ENCODE assay signal across 19 cellular contexts in the genomic region with DNA sequence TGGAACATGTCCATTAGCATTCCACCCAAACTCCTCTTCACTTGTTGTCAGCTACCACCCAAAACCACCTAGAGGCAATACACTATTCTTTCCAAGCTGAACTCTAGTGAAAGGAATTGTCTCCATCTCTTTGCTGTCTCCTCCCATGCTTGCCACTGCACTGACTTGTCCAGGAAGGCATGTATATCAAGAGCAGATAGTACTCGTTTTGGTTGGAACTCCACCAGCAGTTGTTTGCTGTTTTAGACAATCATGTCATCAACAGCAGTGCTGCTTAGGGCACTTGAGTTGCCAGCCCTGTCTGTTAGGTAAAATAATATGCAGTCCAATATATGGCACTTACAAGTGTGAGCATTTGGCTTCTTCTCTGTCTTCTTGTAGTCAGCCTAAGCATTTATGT.
DNase-seq lines count a peak whose midpoint lies in the region; ATAC-seq, FAIRE-seq and TF ChIP-seq lines count a peak whose summit lies in the region.
"Had no signal": no experiment of that assay in that cellular context is flagged by ENCODE, and none has a peak within 500 bp of the region (broad histone marks: within the 10 kb centered on the region; RNA-seq: fewer than 3 reads in every experiment).

No MANE protein-coding gene starts in this region.

- H3K4me2 ChIP-seq in A549 (peak overlapping the region; percentile 10; the same call in 1 of the 3 replicates), GM23338 (no peak overlapping the region)

- DNase-seq in A549 (ENCODE audit: low read depth in 1 of 2, low spot score in 1 of 2) (no peak), GM23338 (ENCODE audit: low spot score) (no peak), fibroblast of mammary gland (ENCODE audit: low read depth) (peak; percentile 41), MV-4-11 (lab: John Stamatoyannopoulos, UW) (no peak), NCI-H128 (lab: John Stamatoyannopoulos, UW; ENCODE audit: unreplicated experiment) (no peak), middle frontal gyrus (ENCODE audit: extremely low spot score, low spot score) (no peak)
- DNase-seq in activated naive CD4-positive, alpha-beta T cell treated with Interleukin-2 at 50 U/mL for 16 hours = no peak
- DNase-seq: anterior cingulate cortex, dorsolateral prefrontal cortex, GF-D8, hypothalamus, NCI-H1105, ovary, SHP77 treated with DMSO at 0.1 percent for 48 hours had no signal

- H3K79me2 ChIP-seq in GM23338 (replicated peaks; ENCODE audit: insufficient read depth) = no peaks in the 10 kb centered on the region

- peaks cover 27% of the 10 kb centered on the region for H3K4me1 Mint-ChIP-seq in GM23338
- peaks cover 6% of the 10 kb centered on the region for H3K4me1 Mint-ChIP-seq in activated T-helper 17 cell treated with anti-CD3 and anti-CD28 coated beads, Interleukin-2, amount 50 U/mL, for 72 hours

- H3K36me3 ChIP-seq in GM23338 (ENCODE audit: insufficient read depth) = no peaks in the 10 kb centered on the region
- H3K36me3 ChIP-seq: ovary, thoracic aorta had no signal

- H3K9me3 Mint-ChIP-seq in GM23338 = no peaks in the 10 kb centered on the region
- H3K9me3 Mint-ChIP-seq in activated T-helper 17 cell treated with anti-CD3 and anti-CD28 coated beads, Interleukin-2, amount 50 U/mL, for 72 hours = no peaks in the 10 kb centered on the region
- H3K9me3 Mint-ChIP-seq: activated T-helper 2 cell treated with anti-CD3 and anti-CD28 coated beads, Interferon-gamma antibody, Interleukin-2, Interleukin-4, amounts not matched to agents 10 μg/mL and 5 μg/mL and 100 μg/mL, durations not matched to agents 14 hours and 24 hours and 36 hours; T-helper 2 cell treated with Interferon-gamma antibody and Interleukin-4, amounts not matched to agents 5 μg/mL and 100 μg/mL, for 36 hours had no signal

- no peaks in the 10 kb centered on the region for H3F3A ChIP-seq in GM23338 (replicated peaks; ENCODE audit: low read depth)

- no peaks in the 10 kb centered on the region for H3K36me3 Mint-ChIP-seq in GM23338 (ENCODE audit: low read depth)
- H3K36me3 Mint-ChIP-seq in activated T-helper 17 cell treated with anti-CD3 and anti-CD28 coated beads, Interleukin-2, amount 50 U/mL, for 72 hours (ENCODE audit: low read depth) = peaks cover 16% of the 10 kb centered on the region

- peaks cover 11% of the 10 kb centered on the region for H3K27me3 Mint-ChIP-seq in GM23338 (ENCODE audit: insufficient read depth, low read depth, poor library complexity)
- H3K27me3 Mint-ChIP-seq in activated T-helper 17 cell treated with anti-CD3 and anti-CD28 coated beads, Interleukin-2, amount 50 U/mL, for 72 hours = no peaks in the 10 kb centered on the region

- no peak for TF ChIP-seq EP300 in A549 (IDR thresholded peaks at IDR 0.05)

- peak; percentile 32 for FAIRE-seq in A549 (lab: Jason Lieb, UNC)
- FAIRE-seq: D721Med had no signal

- CTCF ChIA-PET in A549 (lab: Yijun Ruan, JAX) = interaction anchor here (1.2 to 1.3 kb wide), 2 partner anchors 40 to 169 kb away, joined by 3 to 4 read pairs; no protein-coding TSS in a partner anchor

- no peak overlapping the region for H3K4me3 Mint-ChIP-seq in GM23338
- no peak overlapping the region for H3K4me3 Mint-ChIP-seq in activated T-helper 17 cell treated with anti-CD3 and anti-CD28 coated beads, Interleukin-2, amount 50 U/mL, for 72 hours
- H3K4me3 Mint-ChIP-seq: T-helper 2 cell treated with Interferon-gamma antibody and Interleukin-4, amounts not matched to agents 5 μg/mL and 100 μg/mL, for 36 hours had no signal

- H3K27ac ChIP-seq in A549 (peak overlapping the region; percentile 39 to 89; a peak in 5 of 6 replicates), GM23338 (ENCODE audit: low read depth) (no peak overlapping the region)
- H3K27ac ChIP-seq: dorsolateral prefrontal cortex had no signal

- TF ChIP-seq RAD21 in A549 (conservative IDR thresholded peaks at IDR 0.05 in 1 of 2, IDR thresholded peaks at IDR 0.05 in 1 of 2) = no peak

- H3K9me2 ChIP-seq in GM23338 (ENCODE audit: insufficient read depth) = no peaks in the 10 kb centered on the region; the same call in 1 of the 2 replicates

- peak overlapping the region; percentile 3; the same call in 1 of the 2 replicates for H3K27ac Mint-ChIP-seq in GM23338
- H3K27ac Mint-ChIP-seq in activated T-helper 17 cell treated with anti-CD3 and anti-CD28 coated beads, Interleukin-2, amount 50 U/mL, for 72 hours = peak overlapping the region; percentile 10
- H3K27ac Mint-ChIP-seq: activated T-helper 2 cell treated with anti-CD3 and anti-CD28 coated beads, Interferon-gamma antibody, Interleukin-2, Interleukin-4, amounts not matched to agents 10 μg/mL and 5 μg/mL and 100 μg/mL, durations not matched to agents 14 hours and 24 hours and 36 hours; T-helper 2 cell treated with Interferon-gamma antibody and Interleukin-4, amounts not matched to agents 5 μg/mL and 100 μg/mL, for 36 hours had no signal

- no peak for TF ChIP-seq CTCF in A549 (IDR thresholded peaks at IDR 0.05)
- no peak for TF ChIP-seq CTCF in GM23338 (conservative IDR thresholded peaks at IDR 0.05; ENCODE audit: low read depth in 2 of 2)
- TF ChIP-seq CTCF in fibroblast of mammary gland (conservative IDR thresholded peaks at IDR 0.05; ENCODE audit: control insufficient read depth, insufficient read depth, low read depth, low read length) = no peak

- no peak for TF ChIP-seq POLR2A in A549 (IDR thresholded peaks at IDR 0.05; ENCODE audit: low read length)

- POLR2A ChIA-PET in A549 (lab: Yijun Ruan, JAX) = no interaction called here

- no peak for ATAC-seq in A549
- ATAC-seq in GM23338 = no peak
- ATAC-seq in activated T-helper 17 cell treated with anti-CD3 and anti-CD28 coated beads, Interleukin-2, amount 50 U/mL, for 72 hours (replicated peaks) = no peak

- no peaks in the 10 kb centered on the region for H4K20me1 ChIP-seq in GM23338 (replicated peaks; ENCODE audit: insufficient read depth)

- 25% methylated on average over 1 of the region's 1 CpG for WGBS in A549 (ENCODE audit: missing lambda C conversion rate)

- no peaks in the 10 kb centered on the region for H3K9me3 ChIP-seq in A549
- H3K9me3 ChIP-seq: ovary, thoracic aorta had no signal

- no peak overlapping the region for H3K4me3 ChIP-seq in A549
- no peak overlapping the region for H3K4me3 ChIP-seq in GM23338
- no peak overlapping the region for H3K4me3 ChIP-seq in fibroblast of mammary gland (ENCODE audit: control insufficient read depth, low read depth, low read length)
- H3K4me3 ChIP-seq: dorsolateral prefrontal cortex, ovary, thoracic aorta had no signal

- no peak overlapping the region for H2AFZ ChIP-seq in GM23338

- H3K4me1 ChIP-seq in A549 = peaks cover 73% of the 10 kb centered on the region
- peaks cover 12% of the 10 kb centered on the region; the same call in 1 of the 2 replicates for H3K4me1 ChIP-seq in GM23338 (ENCODE audit: insufficient read depth)

- H3K27me3 ChIP-seq in GM23338 (ENCODE audit: insufficient read depth) = no peaks in the 10 kb centered on the region
- H3K27me3 ChIP-seq: dorsolateral prefrontal cortex, ovary had no signal

TF ChIP-seq in A549, 52 proteins besides CTCF, POLR2A, EP300 and RAD21:
- no peak for TF ChIP-seq MAFK (IDR thresholded peaks at IDR 0.05; ENCODE audit: partially characterized antibody)
- no peak for TF ChIP-seq RFX5 (IDR thresholded peaks at IDR 0.05)

TF ChIP-seq in GM23338, 12 proteins besides CTCF, POLR2A, EP300 and RAD21:
- TF ChIP-seq NANOG (IDR thresholded peaks at IDR 0.05; ENCODE audit: borderline replicate concordance) = no peak
- no peak for TF ChIP-seq REST (IDR thresholded peaks at IDR 0.05; ENCODE audit: unreplicated experiment)
